23 cellular contexts compared by ENCODE assay signal in genomic region chr9:91730806-91731205, GRCh38.
DNase-seq lines count a peak whose midpoint lies in the region; TF ChIP-seq lines count a peak whose summit lies in the region.
"Had no signal": no experiment of that assay in that cellular context is flagged by ENCODE, and none has a peak within 500 bp of the region (broad histone marks: within the 10 kb centered on the region; RNA-seq: fewer than 3 reads in every experiment).

No MANE protein-coding gene starts in this region.

- intact Hi-C loops in posterior vena cava (cut with DNase I): no loop called here
- intact Hi-C loops in spleen (cut with DNase I; ENCODE audit: low total_unique reads): no loop called here

- TF ChIP-seq CTCF in glutamatergic neuron (IDR thresholded peaks at IDR 0.05; ENCODE audit: partially characterized antibody, unreplicated experiment) (no peak), spleen (IDR thresholded peaks at IDR 0.05 in 8 of 11, conservative IDR thresholded peaks at IDR 0.05 in 3 of 11) (no peak)

- H3K27ac Mint-ChIP-seq in glutamatergic neuron (ENCODE audit: unreplicated experiment): peak overlapping the region; percentile 7
- H3K27ac Mint-ChIP-seq: B cell; CD4-positive, alpha-beta memory T cell; CD4-positive, CD25-positive, alpha-beta regulatory T cell had no signal

- peaks cover 0 to 7% (median 3%) of the 10 kb centered on the region in 6 donors for H3K4me1 ChIP-seq in spleen
- H3K4me1 ChIP-seq: BLaER1 treated with 17β-estradiol and CSF1 and Interleukin-3, amounts not matched to agents 10 nM and 100 nM had no signal

- peaks cover 5% of the 10 kb centered on the region for H3K9me3 Mint-ChIP-seq in glutamatergic neuron (ENCODE audit: unreplicated experiment)
- H3K9me3 Mint-ChIP-seq: CD4-positive, alpha-beta memory T cell; CD4-positive, CD25-positive, alpha-beta regulatory T cell; CD8-positive, alpha-beta memory T cell had no signal

- no peaks in the 10 kb centered on the region for H3K36me3 ChIP-seq in spleen
- H3K36me3 ChIP-seq: BLaER1 treated with 17β-estradiol and CSF1 and Interleukin-3, amounts not matched to agents 10 nM and 100 nM had no signal

- H3K4me1 Mint-ChIP-seq in glutamatergic neuron (ENCODE audit: low read depth, unreplicated experiment): peaks cover 10% of the 10 kb centered on the region
- H3K4me1 Mint-ChIP-seq: B cell; CD4-positive, alpha-beta memory T cell; CD4-positive, CD25-positive, alpha-beta regulatory T cell; CD8-positive, alpha-beta memory T cell had no signal

- TF ChIP-seq POLR2A in spleen (IDR thresholded peaks at IDR 0.05): no peak

- 91 to 95% (median 92%) methylated on average over 15 of the region's 15 CpGs for WGBS in spleen, 5 donors

- H3K27ac ChIP-seq in spleen: no peak overlapping the region
- H3K27ac ChIP-seq: BLaER1 treated with 17β-estradiol and CSF1 and Interleukin-3, amounts not matched to agents 10 nM and 100 nM; C4-2B had no signal

- H3K27me3 ChIP-seq in spleen (replicated peaks in 1 of 7): peaks cover 0 to 6% (median 0%) of the 10 kb centered on the region in 7 donors
- H3K27me3 ChIP-seq: BLaER1 treated with 17β-estradiol and CSF1 and Interleukin-3, amounts not matched to agents 10 nM and 100 nM had no signal

- no peak overlapping the region for H3K4me3 ChIP-seq in spleen
- H3K4me3 ChIP-seq: BLaER1 treated with 17β-estradiol and CSF1 and Interleukin-3, amounts not matched to agents 10 nM and 100 nM; GM12878 had no signal

- no peak overlapping the region for H3K4me3 Mint-ChIP-seq in glutamatergic neuron (ENCODE audit: unreplicated experiment)
- H3K4me3 Mint-ChIP-seq: B cell; CD4-positive, alpha-beta memory T cell; CD4-positive, CD25-positive, alpha-beta regulatory T cell; CD8-positive, alpha-beta memory T cell had no signal

- no peaks in the 10 kb centered on the region for H3K9me3 ChIP-seq in spleen
- H3K9me3 ChIP-seq: BLaER1 treated with 17β-estradiol and CSF1 and Interleukin-3, amounts not matched to agents 10 nM and 100 nM had no signal

- H3K27me3 Mint-ChIP-seq in glutamatergic neuron (ENCODE audit: unreplicated experiment): peaks cover 2% of the 10 kb centered on the region

- no peaks in the 10 kb centered on the region for H3K36me3 Mint-ChIP-seq in glutamatergic neuron (ENCODE audit: unreplicated experiment)
- H3K36me3 Mint-ChIP-seq: CD4-positive, alpha-beta memory T cell; CD4-positive, CD25-positive, alpha-beta regulatory T cell; CD8-positive, alpha-beta memory T cell had no signal

- DNase-seq in glutamatergic neuron (no peak), posterior vena cava (ENCODE audit: low spot score) (peak; percentile 50), spleen (peak; percentile 39), NCI-H2171 (lab: John Stamatoyannopoulos, UW) (no peak), CD1c-positive myeloid dendritic cell (ENCODE audit: extremely low spot score) (no peak), NCI-H748 (lab: John Stamatoyannopoulos, UW; ENCODE audit: unreplicated experiment) (no peak)
- DNase-seq: 8988T; ACHN; CD4-positive, alpha-beta memory T cell; CD4-positive, CD25-positive, alpha-beta regulatory T cell; CD8-positive, alpha-beta memory T cell; COR-L47; DMS 273 treated with DMSO at 0.1 percent for 48 hours; DMS153; DMS53; DMS79; DND-41; EL; GDM1 had no signal

Comparison
In these comparisons a context has a peak if more than half of its experiments do, and no peak if none do; other contexts are left out.
1. DNase-seq: peak in posterior vena cava (single experiment) and spleen (single experiment); none in glutamatergic neuron (single experiment), NCI-H2171 (single experiment), CD1c-positive myeloid dendritic cell (single experiment) and NCI-H748 (single experiment).